ENCODE assay signal across 23 cellular contexts in the genomic region with DNA sequence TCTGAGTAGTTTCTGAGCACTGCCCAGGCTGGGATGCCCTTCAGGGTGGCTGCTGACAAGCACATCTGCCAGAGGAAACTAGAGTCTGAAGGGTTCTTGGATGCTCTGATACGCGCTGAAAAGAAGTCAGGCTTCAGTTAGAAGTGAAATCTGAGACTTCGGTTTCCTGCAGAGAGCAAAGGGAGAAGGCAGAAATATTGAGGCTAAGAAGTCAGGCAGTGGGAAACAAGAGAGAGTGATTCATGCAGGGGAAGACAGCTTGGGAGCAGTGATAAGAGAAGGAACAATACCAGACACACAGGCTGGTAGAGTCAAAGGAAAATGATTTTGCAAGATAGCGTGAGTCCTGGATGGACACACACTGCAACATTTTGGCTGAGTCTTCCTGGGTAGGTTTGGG. TPM values are rescaled to one million over a fixed set of nuclear protein-coding genes. Genes with fewer than 3 reads are reported as not detected.
DNase-seq lines count a peak whose midpoint lies in the region; TF ChIP-seq lines count a peak whose summit lies in the region.
"Had no signal": no experiment of that assay in that cellular context is flagged by ENCODE, and none has a peak within 500 bp of the region (broad histone marks: within the 10 kb centered on the region; RNA-seq: fewer than 3 reads in every experiment).

No MANE protein-coding gene starts in this region.

- H3K4me3 ChIP-seq in choroid plexus epithelial cell (ENCODE audit: low read depth, low read length) (no peak overlapping the region), uterus (no peak overlapping the region), adrenal gland (no peak overlapping the region)
- H3K4me3 ChIP-seq: esophagus squamous epithelium had no signal

- H3K27ac ChIP-seq in uterus (no peak overlapping the region), adrenal gland (no peak overlapping the region)
- H3K27ac ChIP-seq: esophagus squamous epithelium, parathyroid adenoma had no signal

- TF ChIP-seq POLR2A in uterus (IDR thresholded peaks at IDR 0.05) = no peak
- no peak for TF ChIP-seq POLR2A in adrenal gland (IDR thresholded peaks at IDR 0.05)

- WGBS in adrenal gland, 4 donors = 3 to 13% (median 5%) methylated on average over 4 of the region's 4 CpGs

- H3K9me3 ChIP-seq in uterus (no peaks in the 10 kb centered on the region), adrenal gland (replicated peaks in 1 of 3) (no peaks in the 10 kb centered on the region)
- H3K9me3 ChIP-seq: esophagus squamous epithelium had no signal

- intact Hi-C loops in uterus (cut with DNase I; ENCODE audit: low total_unique reads) = no loop called here
- intact Hi-C loops in adrenal gland (cut with DNase I) = no loop called here

- DNase-seq in KBM-7 (peak; percentile 82), OCI-M1 (lab: John Stamatoyannopoulos, UW) (peak; percentile 88), choroid plexus epithelial cell (ENCODE audit: low read depth) (peak; percentile 37), pulmonary artery endothelial cell (ENCODE audit: low read depth, low spot score) (peak; percentile 73), uterus (no peak), adrenal gland (no peak)
- no peak for DNase-seq in stimulated activated CD8-positive, alpha-beta memory T cell treated with anti-CD3 and anti-CD28 coated beads, Interleukin-4, amount 100 ng/mL, for 48 hours
- DNase-seq: activated B cell treated with CpG ODN at 0.5 μM for 24 hours; activated T-cell treated with anti-CD3 and anti-CD28 coated beads, Interleukin-2, amount 50 U/mL, for 72 hours; AML-193; COR-L47; esophagus squamous epithelium; immature natural killer cell; mammary epithelial cell; naive thymus-derived CD4-positive, alpha-beta T cell; NCI-H146; Right ventricle myocardium superior; stimulated activated CD4-positive, alpha-beta T cell treated with anti-CD3 and anti-CD28 coated beads, Interleukin-4, amount 100 ng/mL, for 1 hour; T-helper 1 cell had no signal

- TF ChIP-seq CTCF in choroid plexus epithelial cell (conservative IDR thresholded peaks at IDR 0.05; ENCODE audit: low read depth, low read length) = no peak
- TF ChIP-seq CTCF in uterus (IDR thresholded peaks at IDR 0.05) = no peak
- no peak for TF ChIP-seq CTCF in adrenal gland (IDR thresholded peaks at IDR 0.05)

- no peaks in the 10 kb centered on the region for H3K4me1 ChIP-seq in uterus
- no peaks in the 10 kb centered on the region for H3K4me1 ChIP-seq in adrenal gland (replicated peaks in 1 of 2)
- H3K4me1 ChIP-seq: esophagus squamous epithelium, parathyroid adenoma had no signal

- H3K36me3 ChIP-seq in uterus = no peaks in the 10 kb centered on the region
- no peaks in the 10 kb centered on the region for H3K36me3 ChIP-seq in adrenal gland (replicated peaks in 1 of 2)
- H3K36me3 ChIP-seq: esophagus squamous epithelium had no signal

- H3K27me3 ChIP-seq in uterus = no peaks in the 10 kb centered on the region
- H3K27me3 ChIP-seq in adrenal gland = no peaks in the 10 kb centered on the region

- in situ Hi-C loops in KBM-7 (cut with MboI; ENCODE audit: low pct_unique_long_range_greater_than_20kb, low sequenced_read_pairs) = no loop called here

RNA-seq across cellular contexts. Expression of a gene that starts 51.0 kb away (rescaled TPM):
- total RNA-seq in pulmonary artery endothelial cell = not detected in 2 replicates
- not detected for total RNA-seq in uterus
- not detected for total RNA-seq in adrenal gland
- polyA plus RNA-seq in adrenal gland = not detected
- total RNA-seq: activated B cell treated with CpG ODN at 0.5 μM for 24 hours; activated T-cell treated with anti-CD3 and anti-CD28 coated beads, Interleukin-2, amount 50 U/mL, for 72 hours; esophagus squamous epithelium; mammary epithelial cell; naive thymus-derived CD4-positive, alpha-beta T cell; NCI-H460; Right ventricle myocardium superior; skeletal muscle tissue; urinary bladder had no signal
- polyA plus RNA-seq: immature natural killer cell; mammary epithelial cell; naive thymus-derived CD4-positive, alpha-beta T cell; urinary bladder had no signal

Comparison
In these comparisons a context has a peak if more than half of its experiments do, and no peak if none do; other contexts are left out.
1. DNase-seq: peak in KBM-7 (single experiment), OCI-M1 (single experiment), choroid plexus epithelial cell (single experiment) and pulmonary artery endothelial cell (single experiment); none in uterus (0 of 2), stimulated activated CD8-positive, alpha-beta memory T cell treated with anti-CD3 and anti-CD28 coated beads, Interleukin-4, amount 100 ng/mL, for 48 hours (single experiment) and adrenal gland (0 of 7).